ENCODE assay signal across 1 cellular context in genomic region chr2:232873909-232874641, GRCh38.
A peak's percentile ranks its signal among the peaks of the same experiment; 100 is the strongest.
TF ChIP-seq lines count a peak whose summit lies in the region.

No MANE protein-coding gene starts in this region.

TF ChIP-seq in HepG2, 621 proteins besides CTCF, POLR2A, EP300 and RAD21 (continued from another document and continues in another):
- TF ChIP-seq RERE (CRISPR knock-in tag; IDR thresholded peaks at IDR 0.05; ENCODE audit: low read depth) (no peak), TFAP4 (IDR thresholded peaks at IDR 0.05; ENCODE audit: borderline replicate concordance, low read depth) (no peak), MEIS2 (CRISPR knock-in tag; IDR thresholded peaks at IDR 0.05) (no peak), THAP11 (CRISPR knock-in tag; IDR thresholded peaks at IDR 0.05) (no peak), PRPF4 (IDR thresholded peaks at IDR 0.05; ENCODE audit: low read depth, low read length, poor library complexity, severe bottlenecking) (no peak), PHF8 (CRISPR knock-in tag; IDR thresholded peaks at IDR 0.05) (no peak), ZNF503 (CRISPR knock-in tag; IDR thresholded peaks at IDR 0.05) (no peak), ESRRA (CRISPR knock-in tag; IDR thresholded peaks at IDR 0.05; ENCODE audit: low read depth) (no peak), CHD2 (IDR thresholded peaks at IDR 0.05; ENCODE audit: low read depth, low read length) (no peak), ZNF770 (CRISPR knock-in tag; IDR thresholded peaks at IDR 0.05) (no peak), PHF5A (CRISPR knock-in tag; IDR thresholded peaks at IDR 0.05; ENCODE audit: low read depth, unreplicated experiment) (no peak), ZFP36L1 (CRISPR knock-in tag; IDR thresholded peaks at IDR 0.05) (no peak), ZBTB43 (CRISPR knock-in tag; conservative IDR thresholded peaks at IDR 0.05) (no peak), NR1H2 (CRISPR knock-in tag; IDR thresholded peaks at IDR 0.05; ENCODE audit: borderline replicate concordance, low read depth) (no peak), ZSCAN25 (CRISPR knock-in tag; IDR thresholded peaks at IDR 0.05) (no peak), ZNF790 (CRISPR knock-in tag; IDR thresholded peaks at IDR 0.05; ENCODE audit: borderline replicate concordance) (no peak), FOXJ3 (CRISPR knock-in tag; IDR thresholded peaks at IDR 0.05; ENCODE audit: borderline replicate concordance) (no peak), HNRNPL (IDR thresholded peaks at IDR 0.05; ENCODE audit: low read depth, low read length) (no peak), ZNF432 (CRISPR knock-in tag; IDR thresholded peaks at IDR 0.05; ENCODE audit: borderline replicate concordance) (no peak), ZNF772 (CRISPR knock-in tag; IDR thresholded peaks at IDR 0.05) (peak; percentile 67; the same call in 1 of the 2 replicates), AGO1 (IDR thresholded peaks at IDR 0.05; ENCODE audit: low read depth, low read length, poor library complexity, severe bottlenecking) (no peak), DNMT1 (CRISPR knock-in tag; IDR thresholded peaks at IDR 0.05) (no peak), ZNF207 (IDR thresholded peaks at IDR 0.05; ENCODE audit: borderline replicate concordance) (no peak), ZNF407 (CRISPR knock-in tag; IDR thresholded peaks at IDR 0.05; ENCODE audit: not compliant biosample characterization) (no peak), ZKSCAN1 (IDR thresholded peaks at IDR 0.05; ENCODE audit: low read length) (no peak), ZNF296 (CRISPR knock-in tag; conservative IDR thresholded peaks at IDR 0.05) (no peak), MEF2D (CRISPR knock-in tag; IDR thresholded peaks at IDR 0.05) (no peak), ATF6 (CRISPR knock-in tag; conservative IDR thresholded peaks at IDR 0.05) (no peak), ZNF280D (CRISPR knock-in tag; IDR thresholded peaks at IDR 0.05) (no peak), U2AF2 (IDR thresholded peaks at IDR 0.05; ENCODE audit: low read depth, low read length) (no peak), ATF1 (CRISPR knock-in tag; IDR thresholded peaks at IDR 0.05) (no peak), ZNF251 (CRISPR knock-in tag; IDR thresholded peaks at IDR 0.05) (no peak)
